In the genomic region with DNA sequence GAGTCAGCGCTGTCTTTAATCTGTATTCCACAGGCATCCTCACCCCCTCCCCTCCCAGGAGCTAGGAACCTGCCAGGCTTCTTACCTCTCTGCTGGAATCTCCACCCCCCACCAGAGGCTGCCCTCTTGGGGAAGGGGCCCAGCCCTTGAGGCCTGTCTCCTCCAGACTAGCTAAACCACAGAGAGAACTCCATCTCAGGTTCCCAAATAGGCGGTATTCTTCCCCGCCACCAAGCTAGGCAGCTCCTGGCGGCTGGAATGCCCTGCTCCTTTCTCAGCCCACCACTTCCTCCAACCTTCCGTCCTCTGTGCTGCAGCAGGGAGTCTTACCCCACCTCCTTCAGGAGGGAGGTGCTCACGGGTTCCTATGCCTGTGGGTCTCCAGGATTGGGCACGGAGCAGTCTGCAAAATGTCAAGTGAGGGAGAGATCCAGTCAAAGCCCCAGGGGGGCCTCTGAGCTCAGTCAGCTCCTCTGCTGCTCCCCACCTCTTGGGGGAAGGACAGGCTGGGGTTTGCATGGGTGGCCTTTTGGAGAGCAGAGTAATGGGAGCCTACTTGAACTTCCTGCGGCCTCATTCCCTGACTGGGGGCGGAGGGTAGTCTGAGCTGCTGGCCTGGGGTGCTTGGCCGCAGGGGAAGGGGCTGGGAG, we compare ENCODE assay signal across 7 cellular contexts. TPM values are rescaled to one million over a fixed set of nuclear protein-coding genes. Genes with fewer than 3 reads are reported as not detected.
DNase-seq lines count a peak whose midpoint lies in the region; ATAC-seq and TF ChIP-seq lines count a peak whose summit lies in the region.

No MANE protein-coding gene starts in this region.

- peak; percentile 41 for TF ChIP-seq CTCF in osteoblast (IDR thresholded peaks at IDR 0.05; ENCODE audit: extremely low read depth, low read depth, low read length)

- H3K4me1 ChIP-seq in osteoblast (ENCODE audit: insufficient read depth, low read length) = peaks cover 22% of the 10 kb centered on the region

- no peaks in the 10 kb centered on the region for H3K36me3 ChIP-seq in osteoblast (ENCODE audit: insufficient read depth, low read length)

- no peaks in the 10 kb centered on the region for H3K9me3 ChIP-seq in osteoblast (ENCODE audit: low read depth, low read length)

- peak overlapping the region; percentile 51 for H3K4me2 ChIP-seq in osteoblast (ENCODE audit: insufficient read depth, low read length)

- H3K27ac ChIP-seq in epithelial cell of prostate (peak overlapping the region; percentile 28), osteoblast (ENCODE audit: low read depth, low read length) (no peak overlapping the region)

- peaks cover 69% of the 10 kb centered on the region for H4K20me1 ChIP-seq in osteoblast (ENCODE audit: insufficient read depth, low read length)

- peaks cover 18% of the 10 kb centered on the region for H3K79me2 ChIP-seq in osteoblast (ENCODE audit: insufficient read depth, low read length)

- ATAC-seq in HG03442 (IDR thresholded peaks at IDR 0.05; ENCODE audit: unreplicated experiment) = no peak

- H2AFZ ChIP-seq in osteoblast (ENCODE audit: low read length) = no peak overlapping the region

- in situ Hi-C loops in G401 (cut with HindIII; ENCODE audit: low sequenced_read_pairs) = no loop called here

- peak; percentile 57 for DNase-seq in G401 (ENCODE audit: low spot score)
- DNase-seq in NCI-H748 (lab: John Stamatoyannopoulos, UW; ENCODE audit: unreplicated experiment) = peak; percentile 57
- DNase-seq in epithelial cell of prostate (ENCODE audit: low read depth, low spot score) = no peak
- DNase-seq in osteoblast (ENCODE audit: insufficient read length, low spot score, missing footprints) = no peak
- no peak for DNase-seq in dedifferentiated amniotic fluid mesenchymal stem cell (ENCODE audit: extremely low spot score)
- DNase-seq in NCI-H128 (lab: John Stamatoyannopoulos, UW; ENCODE audit: unreplicated experiment) = no peak

- H3K27me3 ChIP-seq in osteoblast (ENCODE audit: insufficient read depth, low read length) = no peaks in the 10 kb centered on the region

- no peak overlapping the region for H3K4me3 ChIP-seq in osteoblast (ENCODE audit: insufficient read depth, low read length)

RNA-seq across cellular contexts. Expression of a gene that starts 55.7 kb away (rescaled TPM):
- 116 and 155 TPM in 2 replicates for total RNA-seq in G401 (2014; rRNA removed; shearing (Covaris generic))
- total RNA-seq in osteoblast = 115 and 133 TPM in 2 replicates

Comparison
In these comparisons a context has a peak if more than half of its experiments do, and no peak if none do; other contexts are left out.
1. DNase-seq: peak in G401 (single experiment) and NCI-H748 (single experiment); none in epithelial cell of prostate (single experiment), osteoblast (single experiment), dedifferentiated amniotic fluid mesenchymal stem cell (single experiment) and NCI-H128 (single experiment).